Comparison of ENCODE assay signal across 18 cellular contexts in genomic region chr19:3114018-3114726, GRCh38. TPM values are rescaled to one million over a fixed set of nuclear protein-coding genes. Genes with fewer than 3 reads are reported as not detected.
"Had no signal": no experiment of that assay in that cellular context is flagged by ENCODE, and none has a peak within 500 bp of the region (broad histone marks: within the 10 kb centered on the region; RNA-seq: fewer than 3 reads in every experiment).

No MANE protein-coding gene starts in this region.

- H3K27ac ChIP-seq: colonic mucosa, suprapubic skin, thyroid gland had no signal

- DNase-seq: cerebellar nuclear complex; colonic mucosa; effector CD4-positive, alpha-beta T cell; endodermal cell; erythroblast; foreskin melanocyte; islet precursor cell; naive thymus-derived CD4-positive, alpha-beta T cell; nephron progenitor cell; ovary; stimulated activated CD4-positive, alpha-beta T cell treated with anti-CD3 and anti-CD28 coated beads, Interleukin-2, amount 100 ng/mL, for 48 hours; stimulated activated naive CD8-positive, alpha-beta T cell treated with anti-CD3 and anti-CD28 coated beads, Interleukin-15, Interleukin-2, amounts not matched to agents 100 U/mL and 50 U/mL, for 24 hours; thyroid gland had no signal

- H3K4me3 ChIP-seq: colonic mucosa, ovary, suprapubic skin, thyroid gland had no signal

- H3K4me1 ChIP-seq: colonic mucosa had no signal

- H3K36me3 ChIP-seq: colonic mucosa, ovary had no signal

- ATAC-seq: naive thymus-derived CD4-positive, alpha-beta T cell; sciatic nerve; stimulated activated effector memory CD8-positive, alpha-beta T cell treated with anti-CD3 and anti-CD28 coated beads, Interleukin-12 subunit alpha, Interleukin-12 subunit beta, amount 100 ng/mL, for 72 hours; stimulated activated naive CD8-positive, alpha-beta T cell treated with anti-CD3 and anti-CD28 coated beads, Interleukin-15, Interleukin-2, amounts not matched to agents 100 U/mL and 50 U/mL, for 24 hours had no signal

- H3K27me3 ChIP-seq: colonic mucosa, ovary, suprapubic skin, thyroid gland had no signal

- H3K9me3 ChIP-seq: colonic mucosa, ovary, suprapubic skin, thyroid gland had no signal

RNA-seq across cellular contexts. Expression of gene GNA15, which starts 21.7 kb away (rescaled TPM):
- total RNA-seq: endodermal cell, endothelial cell of umbilical vein, lung microvascular endothelial cell had no signal
